Comparison of ENCODE assay signal across 9 cellular contexts in the genomic region with DNA sequence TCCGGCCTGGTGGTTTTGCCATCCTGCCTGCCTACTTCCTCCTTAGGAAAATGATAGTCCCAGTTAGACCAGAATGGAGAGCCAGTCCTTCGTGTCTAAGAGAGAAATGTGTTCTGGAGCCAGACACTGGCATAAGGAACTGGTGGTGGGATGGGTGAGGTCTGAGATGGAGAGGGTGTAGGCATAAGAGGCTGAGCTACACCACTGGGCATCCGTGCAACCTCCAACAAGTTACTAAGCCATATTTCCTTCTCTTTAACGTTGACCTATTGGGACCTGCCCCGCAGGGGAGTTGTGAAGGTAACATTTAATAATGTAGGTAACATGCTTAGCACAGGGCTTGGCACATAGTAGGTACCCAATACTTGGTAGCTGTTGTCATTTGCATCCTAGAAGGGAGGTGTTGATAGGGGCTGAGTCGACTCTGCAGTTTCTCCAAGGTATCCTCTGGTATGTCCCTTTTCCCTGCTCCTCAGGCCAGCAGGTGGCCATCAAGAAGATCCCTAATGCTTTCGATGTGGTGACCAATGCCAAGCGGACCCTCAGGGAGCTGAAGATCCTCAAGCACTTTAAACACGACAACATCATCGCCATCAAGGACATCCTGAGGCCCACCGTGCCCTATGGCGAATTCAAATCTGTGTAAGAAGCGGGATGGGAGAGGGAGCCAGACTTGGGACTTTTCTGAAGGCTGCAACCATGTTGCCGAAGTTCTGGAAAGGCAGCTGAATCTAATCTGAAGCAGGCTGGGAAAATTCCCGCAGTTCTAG. TPM values are rescaled to one million over a fixed set of nuclear protein-coding genes. Genes with fewer than 3 reads are reported as not detected.
DNase-seq lines count a peak whose midpoint lies in the region; ATAC-seq, FAIRE-seq and TF ChIP-seq lines count a peak whose summit lies in the region.
"Had no signal": no experiment of that assay in that cellular context is flagged by ENCODE, and none has a peak within 500 bp of the region (broad histone marks: within the 10 kb centered on the region; RNA-seq: fewer than 3 reads in every experiment).

No MANE protein-coding gene starts in this region.

- H3K9ac ChIP-seq in BLaER1 (peak overlapping the region; percentile 82), MM.1S (ENCODE audit: low read length) (peak overlapping the region; percentile 65; the same call in 1 of the 2 replicates), H1 (replicated peaks in 1 of 4; ENCODE audit: extremely low read depth in 1 of 4, low read depth in 3 of 4, low read length in 3 of 4) (peak overlapping the region in 3 of 4 experiments; percentile 76 to 88 (median 84); a peak in 4 of 7 replicates)

- H2BK20ac ChIP-seq in H1 (ENCODE audit: low read length) = no peak overlapping the region

- H4K91ac ChIP-seq in H1 (replicated peaks; ENCODE audit: insufficient read length, low read length) = no peak overlapping the region

- H3K18ac ChIP-seq in H1 (ENCODE audit: extremely low read depth, low read length) = no peak overlapping the region

- no peak for TF ChIP-seq POLR2A in H1 (IDR thresholded peaks at IDR 0.05; ENCODE audit: control extremely low read depth in 1 of 2, low read depth in 2 of 2, low read length in 2 of 2)

- peak overlapping the region; percentile 95 for H3K4me3 Mint-ChIP-seq in neural crest cell

- peak overlapping the region; percentile 96 for H3K4me2 ChIP-seq in BLaER1
- H3K4me2 ChIP-seq in MM.1S (ENCODE audit: low read depth, low read length) = peak overlapping the region; percentile 77
- H3K4me2 ChIP-seq in H1 (ENCODE audit: insufficient read depth in 1 of 2, low read depth in 2 of 2, low read length in 2 of 2) = peak overlapping the region; percentile 95 to 97

- H3K23ac ChIP-seq in H1 (ENCODE audit: insufficient read length) = no peak overlapping the region

- H4K5ac ChIP-seq in H1 (ENCODE audit: insufficient read length, low read depth, low read length) = no peak overlapping the region

- H3K79me2 ChIP-seq in MM.1S (ENCODE audit: low read length) = peaks cover 12% of the 10 kb centered on the region
- H3K79me2 ChIP-seq in H1 (ENCODE audit: control insufficient read depth in 1 of 2, insufficient read depth in 2 of 2, low read length in 2 of 2) = peaks cover 0 to 30% of the 10 kb centered on the region in 2 experiments; a peak in 2 of 4 replicates

- no peak overlapping the region for H2BK120ac ChIP-seq in H1 (replicated peaks; ENCODE audit: low read depth, low read length)

- no peak for TF ChIP-seq EP300 in H1 (IDR thresholded peaks at IDR 0.05; ENCODE audit: borderline replicate concordance in 1 of 2, low read depth in 2 of 2, low read length in 2 of 2)

- H3K9me3 Mint-ChIP-seq in neural crest cell = no peaks in the 10 kb centered on the region

- H3K36me3 Mint-ChIP-seq in neural crest cell (ENCODE audit: low read depth) = peaks cover 8% of the 10 kb centered on the region

- H4K20me1 ChIP-seq in BLaER1 = peaks cover 21% of the 10 kb centered on the region; the same call in 1 of the 2 replicates
- no peaks in the 10 kb centered on the region for H4K20me1 ChIP-seq in MM.1S (ENCODE audit: insufficient read depth, low read length)
- peaks cover 0 to 22% of the 10 kb centered on the region in 2 experiments for H4K20me1 ChIP-seq in H1 (replicated peaks in 1 of 2; ENCODE audit: control insufficient read depth in 1 of 2, insufficient read depth in 2 of 2, low read length in 2 of 2)

- H2AK5ac ChIP-seq in H1 (ENCODE audit: low read depth, low read length) = no peak overlapping the region

- peaks cover 13% of the 10 kb centered on the region for H3K79me1 ChIP-seq in H1 (ENCODE audit: low read depth, low read length)

- no peak overlapping the region for H2AFZ ChIP-seq in MM.1S (ENCODE audit: low read length)
- no peak overlapping the region for H2AFZ ChIP-seq in H1 (ENCODE audit: low read length)

- no peak for DNase-seq in MM.1S
- no peak for DNase-seq in H1 (ENCODE audit: low read depth in 1 of 2, low spot score in 2 of 2)
- no peak for DNase-seq in neural crest cell (ENCODE audit: low read depth, low spot score)
- no peak for DNase-seq in HUDEP-2 (lab: John Stamatoyannopoulos, UW; ENCODE audit: unreplicated experiment in 76 of 76)
- DNase-seq: SHP77 had no signal

- no peak overlapping the region for H3K4ac ChIP-seq in H1 (replicated peaks; ENCODE audit: insufficient read length, low read depth, low read length)

- H3K4me1 Mint-ChIP-seq in neural crest cell = peaks cover 26% of the 10 kb centered on the region

- H3K56ac ChIP-seq in H1 (replicated peaks; ENCODE audit: insufficient read length, low read depth, low read length) = no peak overlapping the region

- no peak for TF ChIP-seq RAD21 in H1 (IDR thresholded peaks at IDR 0.05 in 1 of 2, conservative IDR thresholded peaks at IDR 0.05 in 1 of 2; ENCODE audit: low read depth in 2 of 2, low read length in 2 of 2)

- CTCF ChIA-PET in H1 (lab: Charles Lee; ENCODE audit: partially characterized antibody) = interaction anchor here (1.3 to 2.6 kb wide), 10 partner anchors 14 to 365 kb away, joined by 3 to 20 read pairs (median 7); a partner anchor contains a TSS

- WGBS in H1 (ENCODE audit: extremely low coverage in 1 of 2, insufficient coverage in 1 of 2, insufficient read length in 1 of 2, insufficient replicate concordance in 2 of 2, low coverage in 1 of 2, low lambda C conversion rate in 2 of 2, missing lambda C conversion rate in 1 of 2), 2 experiments = 88% methylated on average over 15 of the region's 15 CpGs; no CpG with 5 or more reads in 1 of the 2 experiments

- H3K9me3 ChIP-seq in BLaER1 (no peaks in the 10 kb centered on the region), MM.1S (replicated peaks; ENCODE audit: insufficient read depth, low read length) (no peaks in the 10 kb centered on the region), H1 (ENCODE audit: insufficient read depth in 2 of 2, low read depth in 1 of 2, low read length in 1 of 2) (no peaks in the 10 kb centered on the region)

- H3F3A ChIP-seq in MM.1S (ENCODE audit: insufficient read depth, low read length) = peaks cover 12% of the 10 kb centered on the region

- H3K36me3 ChIP-seq in BLaER1 = peaks cover 55% of the 10 kb centered on the region
- H3K36me3 ChIP-seq in MM.1S (replicated peaks; ENCODE audit: insufficient read depth, low read length) = no peaks in the 10 kb centered on the region
- H3K36me3 ChIP-seq in H1 (ENCODE audit: control insufficient read depth in 2 of 4, insufficient read depth in 4 of 4, low read length in 3 of 4) = peaks cover 31 to 50% (median 37%) of the 10 kb centered on the region in 4 experiments

- H2BK5ac ChIP-seq in H1 (ENCODE audit: low read depth, low read length) = peak overlapping the region; percentile 35; the same call in 1 of the 2 replicates

- ATAC-seq in HG03039 (IDR thresholded peaks at IDR 0.05; ENCODE audit: unreplicated experiment) = no peak
- no peak for ATAC-seq in GM18520 (IDR thresholded peaks at IDR 0.05; ENCODE audit: unreplicated experiment)
- ATAC-seq in GM21381 (IDR thresholded peaks at IDR 0.05; ENCODE audit: unreplicated experiment) = no peak

- H3K27ac Mint-ChIP-seq in neural crest cell (ENCODE audit: unreplicated experiment) = peak overlapping the region; percentile 60

- H3K4me3 ChIP-seq in BLaER1 (peak overlapping the region; percentile 78), MM.1S (ENCODE audit: low read length) (peak overlapping the region; percentile 97), H1 (ENCODE audit: extremely low read depth in 1 of 4, insufficient read depth in 2 of 4, low read depth in 3 of 4, low read length in 4 of 4) (peak overlapping the region; percentile 59 to 90 (median 82))

- no peaks in the 10 kb centered on the region for H3K9me2 ChIP-seq in MM.1S (replicated peaks; ENCODE audit: insufficient read depth, low read length)

- H3K4me1 ChIP-seq in BLaER1 (peaks cover 31% of the 10 kb centered on the region), MM.1S (ENCODE audit: low read length) (no peaks in the 10 kb centered on the region; the same call in 1 of the 2 replicates), H1 (replicated peaks in 1 of 4; ENCODE audit: control insufficient read depth in 3 of 4, insufficient read depth in 4 of 4, low read length in 3 of 4) (peaks cover 0 to 9% (median 4%) of the 10 kb centered on the region in 4 experiments)

- H3K27ac ChIP-seq in BLaER1 (no peak overlapping the region), MM.1S (ENCODE audit: low read length) (no peak overlapping the region), H1 (ENCODE audit: low read depth, low read length) (no peak overlapping the region)

- H4K8ac ChIP-seq in H1 (ENCODE audit: extremely low read depth, insufficient read depth, low read length) = no peak overlapping the region

- no peaks in the 10 kb centered on the region for H3K27me3 Mint-ChIP-seq in neural crest cell (ENCODE audit: low read depth)

- peaks cover 8% of the 10 kb centered on the region; the same call in 1 of the 2 replicates for H3K23me2 ChIP-seq in H1 (ENCODE audit: low read depth, low read length)

- TF ChIP-seq CTCF in MM.1S (IDR thresholded peaks at IDR 0.05; ENCODE audit: low read length) (no peak), H1 (IDR thresholded peaks at IDR 0.05; ENCODE audit: control extremely low read depth in 1 of 3, insufficient read depth in 1 of 3, low read depth in 1 of 3, low read length in 3 of 3) (no peak), neural crest cell (conservative IDR thresholded peaks at IDR 0.05) (no peak)

- POLR2A ChIA-PET in H1 (lab: Charles Lee; ENCODE audit: partially characterized antibody) = interaction anchor here (1.7 to 3.8 kb wide), 5 partner anchors 7 to 79 kb away, joined by 4 to 32 read pairs (median 17); a partner anchor contains a TSS

- no peak overlapping the region for H2BK15ac ChIP-seq in H1 (ENCODE audit: low read length)

- H2BK12ac ChIP-seq in H1 (ENCODE audit: low read depth, low read length) = no peak overlapping the region; the same call in 1 of the 2 replicates

- no peak for FAIRE-seq in H1 (lab: Jason Lieb, UNC)

- H3K27me3 ChIP-seq in BLaER1 (no peaks in the 10 kb centered on the region), MM.1S (replicated peaks; ENCODE audit: insufficient read depth, low read length) (no peaks in the 10 kb centered on the region), H1 (replicated peaks in 1 of 4; ENCODE audit: control insufficient read depth in 3 of 4, extremely low read depth in 1 of 4, insufficient read depth in 3 of 4, low read length in 3 of 4) (no peaks in the 10 kb centered on the region)

- H3K14ac ChIP-seq in H1 (ENCODE audit: insufficient read length) = no peak overlapping the region

RNA-seq across cellular contexts. Expression of a gene that starts 1.2 kb away (rescaled TPM):
- total RNA-seq in H1 (2021; fragmentation: NEBNext Ultra II Directional; extraction: Animal tissue kit (Norgen Biotek cat#: 25700)) = 28.1 and 33.8 TPM in 2 replicates
- 15.2 and 31.3 TPM in 2 replicates for polyA plus RNA-seq in H1 (2011; rRNA removed)
- 14.1 TPM for polyA plus RNA-seq in H1 (2011; cell fraction: cytosol; rRNA removed)
- 49.4 TPM for polyA plus RNA-seq in H1 (2011; cell fraction: nucleus; rRNA removed)
- 20.3 to 30.7 TPM (median 27.8 TPM) in 4 replicates for polyA plus RNA-seq in H1 (2012, experiment 1 of 2)
- polyA plus RNA-seq in H1 (2012, experiment 2 of 2) = 32.4 TPM
- polyA plus RNA-seq in H1 (2013, experiment 1 of 2) = 23.0 TPM
- 21.6 TPM for polyA plus RNA-seq in H1 (2013, experiment 2 of 2)
- 51.2 and 56.3 TPM in 2 replicates for polyA minus RNA-seq in H1 (2011; rRNA and poly(A)+ RNA removed)
- 21.0 TPM for polyA minus RNA-seq in H1 (2011; cell fraction: cytosol; rRNA and poly(A)+ RNA removed)
- 57.7 TPM for polyA minus RNA-seq in H1 (2011; cell fraction: nucleus; rRNA and poly(A)+ RNA removed)
- total RNA-seq in neural crest cell = 39.3 and 39.5 TPM in 2 replicates

RNA-seq across cellular contexts. Expression of a gene that starts 7.5 kb away (rescaled TPM):
- total RNA-seq in H1 (2021; fragmentation: NEBNext Ultra II Directional; extraction: Animal tissue kit (Norgen Biotek cat#: 25700)) = 3.6 and 3.8 TPM in 2 replicates
- polyA plus RNA-seq in H1 (2011; rRNA removed) = 3.1 and 8.1 TPM in 2 replicates
- polyA plus RNA-seq in H1 (2011; cell fraction: cytosol; rRNA removed) = 3.4 TPM
- 9.6 TPM for polyA plus RNA-seq in H1 (2011; cell fraction: nucleus; rRNA removed)
- 3.4 to 5.8 TPM (median 4.6 TPM) in 4 replicates for polyA plus RNA-seq in H1 (2012, experiment 1 of 2)
- 5.5 TPM for polyA plus RNA-seq in H1 (2012, experiment 2 of 2)
- polyA plus RNA-seq in H1 (2013, experiment 1 of 2) = 6.5 TPM
- 8.6 TPM for polyA plus RNA-seq in H1 (2013, experiment 2 of 2)
- 1.9 and 4.1 TPM in 2 replicates for polyA minus RNA-seq in H1 (2011; rRNA and poly(A)+ RNA removed)
- polyA minus RNA-seq in H1 (2011; cell fraction: cytosol; rRNA and poly(A)+ RNA removed) = 3.8 TPM
- polyA minus RNA-seq in H1 (2011; cell fraction: nucleus; rRNA and poly(A)+ RNA removed) = 2.5 TPM
- total RNA-seq in neural crest cell = 0.26 and 0.43 TPM in 2 replicates

RNA-seq across cellular contexts. Expression of a gene that starts 17.0 kb away (rescaled TPM):
- 24.6 and 25.4 TPM in 2 replicates for total RNA-seq in H1 (2021; fragmentation: NEBNext Ultra II Directional; extraction: Animal tissue kit (Norgen Biotek cat#: 25700))
- 65.7 and 74.8 TPM in 2 replicates for polyA plus RNA-seq in H1 (2011; rRNA removed)
- polyA plus RNA-seq in H1 (2011; cell fraction: cytosol; rRNA removed) = 69.9 TPM
- polyA plus RNA-seq in H1 (2011; cell fraction: nucleus; rRNA removed) = 99.2 TPM
- 26.4 to 39.5 TPM (median 32.7 TPM) in 4 replicates for polyA plus RNA-seq in H1 (2012, experiment 1 of 2)
- polyA plus RNA-seq in H1 (2012, experiment 2 of 2) = 41.1 TPM
- 27.1 TPM for polyA plus RNA-seq in H1 (2013, experiment 1 of 2)
- polyA plus RNA-seq in H1 (2013, experiment 2 of 2) = 26.2 TPM
- 28.7 and 41.3 TPM in 2 replicates for polyA minus RNA-seq in H1 (2011; rRNA and poly(A)+ RNA removed)
- 35.0 TPM for polyA minus RNA-seq in H1 (2011; cell fraction: cytosol; rRNA and poly(A)+ RNA removed)
- polyA minus RNA-seq in H1 (2011; cell fraction: nucleus; rRNA and poly(A)+ RNA removed) = 35.7 TPM
- 15.4 and 17.9 TPM in 2 replicates for total RNA-seq in neural crest cell

RNA-seq across cellular contexts. Expression of a gene that starts 31.5 kb away (rescaled TPM):
- total RNA-seq in H1 (2021; fragmentation: NEBNext Ultra II Directional; extraction: Animal tissue kit (Norgen Biotek cat#: 25700)) = 2.2 and 2.3 TPM in 2 replicates
- polyA plus RNA-seq in H1 (2011; rRNA removed) = 1.1 and 1.7 TPM in 2 replicates
- polyA plus RNA-seq in H1 (2011; cell fraction: cytosol; rRNA removed) = 1.7 TPM
- 8.6 TPM for polyA plus RNA-seq in H1 (2011; cell fraction: nucleus; rRNA removed)
- polyA plus RNA-seq in H1 (2012, experiment 1 of 2) = 1.4 to 3.8 TPM (median 2.5 TPM) in 4 replicates
- polyA plus RNA-seq in H1 (2012, experiment 2 of 2) = 0.79 TPM
- polyA plus RNA-seq in H1 (2013, experiment 1 of 2) = 0.85 TPM
- 0.90 TPM for polyA plus RNA-seq in H1 (2013, experiment 2 of 2)
- polyA minus RNA-seq in H1 (2011; rRNA and poly(A)+ RNA removed) = 0.68 and 0.98 TPM in 2 replicates
- 4.6 TPM for polyA minus RNA-seq in H1 (2011; cell fraction: cytosol; rRNA and poly(A)+ RNA removed)
- polyA minus RNA-seq in H1 (2011; cell fraction: nucleus; rRNA and poly(A)+ RNA removed) = 1.6 TPM
- 0.84 and 1.2 TPM in 2 replicates for total RNA-seq in neural crest cell
